Comparison of ENCODE assay signal across 18 cellular contexts in the genomic region with DNA sequence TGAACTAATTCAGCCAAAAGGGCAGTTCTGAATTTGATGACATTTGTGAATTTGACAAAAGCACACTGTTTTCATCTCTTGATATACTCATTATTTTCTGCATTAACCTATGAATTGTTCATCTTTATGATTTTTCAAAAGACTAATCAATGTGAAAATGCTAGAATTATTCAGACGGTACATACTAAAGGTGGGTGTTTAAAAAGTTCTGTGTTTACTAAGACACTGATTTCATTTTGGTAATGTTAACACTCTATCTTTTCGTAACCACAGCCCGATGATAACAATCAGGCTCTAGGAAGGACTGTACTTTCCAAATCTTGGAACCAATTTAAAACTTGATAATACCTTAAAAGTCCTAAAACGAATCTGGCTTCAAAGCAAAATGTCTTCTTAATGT. TPM values are rescaled to one million over a fixed set of nuclear protein-coding genes. Genes with fewer than 3 reads are reported as not detected.
DNase-seq lines count a peak whose midpoint lies in the region; ATAC-seq and FAIRE-seq lines count a peak whose summit lies in the region.
"Had no signal": no experiment of that assay in that cellular context is flagged by ENCODE, and none has a peak within 500 bp of the region (broad histone marks: within the 10 kb centered on the region; RNA-seq: fewer than 3 reads in every experiment).

No MANE protein-coding gene starts in this region.

- H3K4me3 Mint-ChIP-seq in activated CD4-positive, alpha-beta T cell treated with anti-CD3 and anti-CD28 coated beads for 36 hours: no peak overlapping the region
- no peak overlapping the region for H3K4me3 Mint-ChIP-seq in activated CD4-positive, alpha-beta T cell treated with anti-CD3 and anti-CD28 coated beads, Interleukin-2, amount 10 ng/mL, durations not matched to agents 24 days and 14 days
- no peak overlapping the region for H3K4me3 Mint-ChIP-seq in activated naive CD8-positive, alpha-beta T cell
- no peak overlapping the region for H3K4me3 Mint-ChIP-seq in activated naive CD8-positive, alpha-beta T cell treated with anti-CD3 and anti-CD28 coated beads for 36 hours
- H3K4me3 Mint-ChIP-seq in stimulated activated effector memory CD8-positive, alpha-beta T cell treated with anti-CD3 and anti-CD28 coated beads, Interleukin-12 subunit alpha, Interleukin-12 subunit beta, amount 100 ng/mL, for 72 hours: no peak overlapping the region
- H3K4me3 Mint-ChIP-seq in T-helper 2 cell treated with Interferon-gamma antibody and Interleukin-4, amounts not matched to agents 5 μg/mL and 100 μg/mL, for 36 hours: no peak overlapping the region
- H3K4me3 Mint-ChIP-seq: B cell; CD4-positive, alpha-beta T cell; CD8-positive, alpha-beta T cell had no signal

- peak; percentile 25 for ATAC-seq in activated CD4-positive, alpha-beta T cell treated with anti-CD3 and anti-CD28 coated beads for 36 hours
- peak; percentile 74 for ATAC-seq in stimulated activated effector memory CD8-positive, alpha-beta T cell treated with anti-CD3 and anti-CD28 coated beads, Interleukin-12 subunit alpha, Interleukin-12 subunit beta, amount 100 ng/mL, for 72 hours
- ATAC-seq: A549; CD8-positive, alpha-beta T cell had no signal

- H3K4me1 Mint-ChIP-seq in activated CD4-positive, alpha-beta T cell treated with anti-CD3 and anti-CD28 coated beads for 36 hours: peaks cover 30% of the 10 kb centered on the region
- H3K4me1 Mint-ChIP-seq in activated CD4-positive, alpha-beta T cell treated with anti-CD3 and anti-CD28 coated beads, Interleukin-2, amount 10 ng/mL, durations not matched to agents 24 days and 14 days: peaks cover 5% of the 10 kb centered on the region
- peaks cover 27% of the 10 kb centered on the region for H3K4me1 Mint-ChIP-seq in activated naive CD8-positive, alpha-beta T cell (ENCODE audit: low read depth)
- H3K4me1 Mint-ChIP-seq in activated naive CD8-positive, alpha-beta T cell treated with anti-CD3 and anti-CD28 coated beads for 36 hours: peaks cover 26% of the 10 kb centered on the region
- peaks cover 23% of the 10 kb centered on the region for H3K4me1 Mint-ChIP-seq in stimulated activated effector memory CD8-positive, alpha-beta T cell treated with anti-CD3 and anti-CD28 coated beads, Interleukin-12 subunit alpha, Interleukin-12 subunit beta, amount 100 ng/mL, for 72 hours
- H3K4me1 Mint-ChIP-seq in T-helper 2 cell treated with Interferon-gamma antibody and Interleukin-4, amounts not matched to agents 5 μg/mL and 100 μg/mL, for 36 hours (ENCODE audit: low read depth): peaks cover 13% of the 10 kb centered on the region

- CTCF ChIA-PET in activated CD4-positive, alpha-beta T cell treated with anti-CD3 and anti-CD28 coated beads for 36 hours (lab: Charles Lee): interaction anchor here (0.9 to 2.1 kb wide), 3 partner anchors 44 to 405 kb away, joined by 3 to 10 read pairs (median 6); a partner anchor contains a TSS

- peak; percentile 95 for FAIRE-seq in HTR-8/SVneo (lab: Jason Lieb, UNC)
- FAIRE-seq: A549, D721Med had no signal

- peaks cover 6% of the 10 kb centered on the region for H3K36me3 Mint-ChIP-seq in activated CD4-positive, alpha-beta T cell treated with anti-CD3 and anti-CD28 coated beads for 36 hours (ENCODE audit: low read depth)
- peaks cover 13% of the 10 kb centered on the region for H3K36me3 Mint-ChIP-seq in activated CD4-positive, alpha-beta T cell treated with anti-CD3 and anti-CD28 coated beads, Interleukin-2, amount 10 ng/mL, durations not matched to agents 24 days and 14 days (ENCODE audit: low read depth)
- H3K36me3 Mint-ChIP-seq in activated naive CD8-positive, alpha-beta T cell: no peaks in the 10 kb centered on the region
- peaks cover 8% of the 10 kb centered on the region for H3K36me3 Mint-ChIP-seq in activated naive CD8-positive, alpha-beta T cell treated with anti-CD3 and anti-CD28 coated beads for 36 hours
- peaks cover 36% of the 10 kb centered on the region for H3K36me3 Mint-ChIP-seq in stimulated activated effector memory CD8-positive, alpha-beta T cell treated with anti-CD3 and anti-CD28 coated beads, Interleukin-12 subunit alpha, Interleukin-12 subunit beta, amount 100 ng/mL, for 72 hours
- peaks cover 13% of the 10 kb centered on the region for H3K36me3 Mint-ChIP-seq in T-helper 2 cell treated with Interferon-gamma antibody and Interleukin-4, amounts not matched to agents 5 μg/mL and 100 μg/mL, for 36 hours (ENCODE audit: low read depth)

- no peaks in the 10 kb centered on the region for H3K9me3 Mint-ChIP-seq in activated CD4-positive, alpha-beta T cell treated with anti-CD3 and anti-CD28 coated beads for 36 hours (ENCODE audit: low read depth)
- H3K9me3 Mint-ChIP-seq in activated CD4-positive, alpha-beta T cell treated with anti-CD3 and anti-CD28 coated beads, Interleukin-2, amount 10 ng/mL, durations not matched to agents 24 days and 14 days: no peaks in the 10 kb centered on the region
- no peaks in the 10 kb centered on the region for H3K9me3 Mint-ChIP-seq in activated naive CD8-positive, alpha-beta T cell (ENCODE audit: low read depth)
- no peaks in the 10 kb centered on the region for H3K9me3 Mint-ChIP-seq in activated naive CD8-positive, alpha-beta T cell treated with anti-CD3 and anti-CD28 coated beads for 36 hours
- H3K9me3 Mint-ChIP-seq in stimulated activated effector memory CD8-positive, alpha-beta T cell treated with anti-CD3 and anti-CD28 coated beads, Interleukin-12 subunit alpha, Interleukin-12 subunit beta, amount 100 ng/mL, for 72 hours: no peaks in the 10 kb centered on the region
- H3K9me3 Mint-ChIP-seq in T-helper 2 cell treated with Interferon-gamma antibody and Interleukin-4, amounts not matched to agents 5 μg/mL and 100 μg/mL, for 36 hours: no peaks in the 10 kb centered on the region
- H3K9me3 Mint-ChIP-seq: CD4-positive, alpha-beta T cell; CD8-positive, alpha-beta T cell had no signal

- intact Hi-C loops in activated CD4-positive, alpha-beta T cell treated with anti-CD3 and anti-CD28 coated beads for 36 hours (cut with DNase I, micrococcal nuclease): loop anchor here in 1 of 2 experiments (5.0 kb wide), 1 partner anchor 42 kb away; no protein-coding TSS in a partner anchor
- intact Hi-C loops in activated CD4-positive, alpha-beta T cell treated with anti-CD3 and anti-CD28 coated beads, Interleukin-2, amount 10 ng/mL, durations not matched to agents 24 days and 14 days (cut with micrococcal nuclease): loop anchor here (5.0 kb wide), 1 partner anchor 42 kb away; no protein-coding TSS in a partner anchor

- no peaks in the 10 kb centered on the region for H3K27me3 Mint-ChIP-seq in activated CD4-positive, alpha-beta T cell treated with anti-CD3 and anti-CD28 coated beads for 36 hours
- no peaks in the 10 kb centered on the region for H3K27me3 Mint-ChIP-seq in activated CD4-positive, alpha-beta T cell treated with anti-CD3 and anti-CD28 coated beads, Interleukin-2, amount 10 ng/mL, durations not matched to agents 24 days and 14 days
- no peaks in the 10 kb centered on the region for H3K27me3 Mint-ChIP-seq in activated naive CD8-positive, alpha-beta T cell
- H3K27me3 Mint-ChIP-seq in activated naive CD8-positive, alpha-beta T cell treated with anti-CD3 and anti-CD28 coated beads for 36 hours: no peaks in the 10 kb centered on the region
- H3K27me3 Mint-ChIP-seq in T-helper 2 cell treated with Interferon-gamma antibody and Interleukin-4, amounts not matched to agents 5 μg/mL and 100 μg/mL, for 36 hours (ENCODE audit: low read depth): no peaks in the 10 kb centered on the region
- H3K27me3 Mint-ChIP-seq: B cell; CD4-positive, alpha-beta T cell had no signal

- H3K27ac Mint-ChIP-seq in activated CD4-positive, alpha-beta T cell treated with anti-CD3 and anti-CD28 coated beads for 36 hours: no peak overlapping the region
- no peak overlapping the region for H3K27ac Mint-ChIP-seq in activated CD4-positive, alpha-beta T cell treated with anti-CD3 and anti-CD28 coated beads, Interleukin-2, amount 10 ng/mL, durations not matched to agents 24 days and 14 days
- peak overlapping the region; percentile 16 for H3K27ac Mint-ChIP-seq in activated naive CD8-positive, alpha-beta T cell
- H3K27ac Mint-ChIP-seq in activated naive CD8-positive, alpha-beta T cell treated with anti-CD3 and anti-CD28 coated beads for 36 hours: no peak overlapping the region
- no peak overlapping the region for H3K27ac Mint-ChIP-seq in stimulated activated effector memory CD8-positive, alpha-beta T cell treated with anti-CD3 and anti-CD28 coated beads, Interleukin-12 subunit alpha, Interleukin-12 subunit beta, amount 100 ng/mL, for 72 hours
- no peak overlapping the region for H3K27ac Mint-ChIP-seq in T-helper 2 cell treated with Interferon-gamma antibody and Interleukin-4, amounts not matched to agents 5 μg/mL and 100 μg/mL, for 36 hours
- H3K27ac Mint-ChIP-seq: B cell; CD4-positive, alpha-beta T cell; CD8-positive, alpha-beta T cell had no signal

- POLR2A ChIA-PET in activated CD4-positive, alpha-beta T cell treated with anti-CD3 and anti-CD28 coated beads for 36 hours (lab: Charles Lee): no interaction called here

- no peak for DNase-seq in activated CD4-positive, alpha-beta T cell treated with anti-CD3 and anti-CD28 coated beads for 36 hours
- DNase-seq in activated CD4-positive, alpha-beta T cell treated with anti-CD3 and anti-CD28 coated beads, Interleukin-2, amount 10 ng/mL, durations not matched to agents 24 days and 14 days: no peak
- no peak for DNase-seq in activated naive CD8-positive, alpha-beta T cell treated with anti-CD3 and anti-CD28 coated beads for 36 hours
- no peak for DNase-seq in HTR-8/SVneo (ENCODE audit: insufficient read length, low spot score)
- no peak for DNase-seq in stimulated activated effector memory CD8-positive, alpha-beta T cell treated with anti-CD3 and anti-CD28 coated beads, Interleukin-12 subunit alpha, Interleukin-12 subunit beta, amount 100 ng/mL, for 72 hours (ENCODE audit: low spot score in 2 of 2)
- no peak for DNase-seq in T-helper 2 cell treated with Interferon-gamma antibody and Interleukin-4, amounts not matched to agents 5 μg/mL and 100 μg/mL, for 36 hours (ENCODE audit: low spot score)
- DNase-seq in HK-2 (ENCODE audit: unreplicated experiment): no peak
- DNase-seq: AML-193; Caco-2; Calu3; CD4-positive, alpha-beta T cell; CD8-positive, alpha-beta T cell; DMS79 treated with DMSO at 0.1 percent for 48 hours; GF-D8 had no signal

RNA-seq across cellular contexts. Expression of a gene that starts 9.4 kb away (rescaled TPM):
- total RNA-seq in activated CD4-positive, alpha-beta T cell treated with anti-CD3 and anti-CD28 coated beads for 36 hours: under 1 TPM; 0.39 to 0.43 TPM
- total RNA-seq in activated CD4-positive, alpha-beta T cell treated with anti-CD3 and anti-CD28 coated beads, Interleukin-2, amount 10 ng/mL, durations not matched to agents 24 days and 14 days: 0.90 and 0.98 TPM in 2 replicates
- 1 to 10 TPM; 1.2 to 1.4 TPM for total RNA-seq in activated naive CD8-positive, alpha-beta T cell treated with anti-CD3 and anti-CD28 coated beads for 36 hours

RNA-seq across cellular contexts. Expression of a gene that starts 28.9 kb away (rescaled TPM):
- 10 to 100 TPM; 32.7 to 40.0 TPM for total RNA-seq in activated CD4-positive, alpha-beta T cell treated with anti-CD3 and anti-CD28 coated beads for 36 hours
- total RNA-seq in activated CD4-positive, alpha-beta T cell treated with anti-CD3 and anti-CD28 coated beads, Interleukin-2, amount 10 ng/mL, durations not matched to agents 24 days and 14 days: 21.8 and 22.2 TPM in 2 replicates
- total RNA-seq in activated naive CD8-positive, alpha-beta T cell treated with anti-CD3 and anti-CD28 coated beads for 36 hours: 10 to 100 TPM; 24.0 to 26.0 TPM

RNA-seq across cellular contexts. Expression of a gene that starts 29.9 kb away (rescaled TPM):
- 10 to 100 TPM; 41.4 to 45.0 TPM for total RNA-seq in activated CD4-positive, alpha-beta T cell treated with anti-CD3 and anti-CD28 coated beads for 36 hours
- total RNA-seq in activated CD4-positive, alpha-beta T cell treated with anti-CD3 and anti-CD28 coated beads, Interleukin-2, amount 10 ng/mL, durations not matched to agents 24 days and 14 days: 45.4 and 46.5 TPM in 2 replicates
- 10 to 100 TPM; 43.3 to 43.9 TPM for total RNA-seq in activated naive CD8-positive, alpha-beta T cell treated with anti-CD3 and anti-CD28 coated beads for 36 hours
